In the genomic region with DNA sequence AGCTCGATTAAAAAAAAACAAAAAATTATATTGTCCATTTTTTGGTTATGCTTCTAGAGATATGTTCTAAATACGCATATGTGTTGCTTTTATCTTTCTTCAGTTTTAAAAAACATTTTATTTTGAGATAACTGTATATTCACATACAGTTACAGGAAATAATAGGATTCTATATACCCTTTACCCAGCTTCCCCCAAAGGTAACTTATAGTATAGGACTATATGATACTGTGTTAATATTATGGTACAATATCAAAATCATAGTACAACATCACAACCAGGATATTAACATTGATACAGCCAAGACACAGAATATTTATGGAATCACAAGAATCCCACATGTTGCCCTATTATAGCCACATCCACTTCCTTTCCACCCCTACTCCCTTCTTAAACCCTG, we compare ENCODE assay signal across 16 cellular contexts. TPM values are rescaled to one million over a fixed set of nuclear protein-coding genes. Genes with fewer than 3 reads are reported as not detected.
DNase-seq lines count a peak whose midpoint lies in the region; ATAC-seq and TF ChIP-seq lines count a peak whose summit lies in the region.
"Had no signal": no experiment of that assay in that cellular context is flagged by ENCODE, and none has a peak within 500 bp of the region (broad histone marks: within the 10 kb centered on the region; RNA-seq: fewer than 3 reads in every experiment).

No MANE protein-coding gene starts in this region.

- DNase-seq in EH (ENCODE audit: low read depth): peak; percentile 32
- no peak for DNase-seq in mesendoderm
- DNase-seq in foreskin keratinocyte: no peak
- no peak for DNase-seq in NCI-H2081 (lab: John Stamatoyannopoulos, UW)
- DNase-seq: AML-193; Caco-2; Calu3; CD4-positive, alpha-beta T cell; CD8-positive, alpha-beta T cell; DMS79 treated with DMSO at 0.1 percent for 48 hours; GF-D8 had no signal

- POLR2A ChIA-PET in HEK293 (lab: Yijun Ruan, JAX): no interaction called here

- H4K5ac ChIP-seq in mesendoderm (ENCODE audit: low read length): no peak overlapping the region

- CTCF ChIA-PET in HEK293 (lab: Yijun Ruan, JAX): no interaction called here

- H3K9ac ChIP-seq in mesendoderm (ENCODE audit: low read length): no peak overlapping the region
- H3K9ac ChIP-seq: BLaER1 treated with 17β-estradiol and CSF1 and Interleukin-3, amounts not matched to agents 10 nM and 100 nM had no signal

- H2BK5ac ChIP-seq in mesendoderm (ENCODE audit: low read length): no peak overlapping the region

- no peak overlapping the region for H3K27ac ChIP-seq in HEK293 (ENCODE audit: extremely low read depth, low read depth, low read length)
- no peak overlapping the region for H3K27ac ChIP-seq in mesendoderm (ENCODE audit: low read depth, low read length)
- H3K27ac ChIP-seq in foreskin keratinocyte: no peak overlapping the region
- H3K27ac ChIP-seq: 22Rv1; A549; BLaER1 treated with 17β-estradiol and CSF1 and Interleukin-3, amounts not matched to agents 10 nM and 100 nM; C4-2B had no signal

- no peaks in the 10 kb centered on the region for H3K79me2 ChIP-seq in mesendoderm (ENCODE audit: control insufficient read depth, insufficient read depth, low read length)

- H3K27me3 ChIP-seq in mesendoderm (ENCODE audit: insufficient read depth, low read length, poor library complexity): no peaks in the 10 kb centered on the region
- peaks cover 6% of the 10 kb centered on the region for H3K27me3 ChIP-seq in foreskin keratinocyte
- H3K27me3 ChIP-seq: BLaER1 treated with 17β-estradiol and CSF1 and Interleukin-3, amounts not matched to agents 10 nM and 100 nM had no signal

- no peak overlapping the region for H3K18ac ChIP-seq in mesendoderm (ENCODE audit: low read length)

- WGBS in mesendoderm (ENCODE audit: extremely low coverage, insufficient coverage, low lambda C conversion rate): no CpG with 5 or more reads among the region's 2 CpGs

- H3K36me3 ChIP-seq in HEK293 (ENCODE audit: control insufficient read depth in 2 of 2, insufficient read depth in 1 of 2, low read length in 2 of 2): no peaks in the 10 kb centered on the region
- no peaks in the 10 kb centered on the region for H3K36me3 ChIP-seq in mesendoderm (ENCODE audit: control insufficient read depth, insufficient read depth, low read length)
- H3K36me3 ChIP-seq: BLaER1 treated with 17β-estradiol and CSF1 and Interleukin-3, amounts not matched to agents 10 nM and 100 nM had no signal

- H3K9me3 ChIP-seq in HEK293 (ENCODE audit: control insufficient read depth, insufficient read depth, low read depth, low read length): no peaks in the 10 kb centered on the region
- H3K9me3 ChIP-seq: A549, Caco-2 had no signal

- H3K56ac ChIP-seq in mesendoderm (ENCODE audit: low read length): no peak overlapping the region

- ATAC-seq in foreskin keratinocyte: no peak
- ATAC-seq: A549; CD8-positive, alpha-beta T cell had no signal

- H4K8ac ChIP-seq in mesendoderm (ENCODE audit: low read depth, low read length): peak overlapping the region; percentile 56

- H2BK15ac ChIP-seq in mesendoderm (replicated peaks; ENCODE audit: low read depth): no peak overlapping the region

- no peak overlapping the region for H3K23ac ChIP-seq in mesendoderm (ENCODE audit: low read length)

- TF ChIP-seq CTCF in HEK293 (tag by site-specific recombination; IDR thresholded peaks at IDR 0.05) (no peak), foreskin keratinocyte (conservative IDR thresholded peaks at IDR 0.05) (no peak)

- H3K79me1 ChIP-seq in mesendoderm (ENCODE audit: low read length): no peaks in the 10 kb centered on the region

- H3K4me1 ChIP-seq in HEK293 (ENCODE audit: control insufficient read depth, insufficient read depth, low read length) (no peaks in the 10 kb centered on the region), mesendoderm (ENCODE audit: control insufficient read depth, low read depth, low read length) (peaks cover 2% of the 10 kb centered on the region), foreskin keratinocyte (no peaks in the 10 kb centered on the region)
- H3K4me1 ChIP-seq: A549 had no signal

- H2BK120ac ChIP-seq in mesendoderm (ENCODE audit: low read depth, low read length): no peak overlapping the region

- H3K4me2 ChIP-seq in mesendoderm (ENCODE audit: low read length): no peak overlapping the region
- H3K4me2 ChIP-seq: A549; BLaER1 treated with 17β-estradiol and CSF1 and Interleukin-3, amounts not matched to agents 10 nM and 100 nM had no signal

- H3K4me3 ChIP-seq in HEK293 (ENCODE audit: low read depth, low read length) (no peak overlapping the region), mesendoderm (ENCODE audit: low read length) (no peak overlapping the region)
- H3K4me3 ChIP-seq: A549; BLaER1 treated with 17β-estradiol and CSF1 and Interleukin-3, amounts not matched to agents 10 nM and 100 nM had no signal

- H3K4ac ChIP-seq in mesendoderm (ENCODE audit: low read depth, low read length): no peak overlapping the region

- H2AK5ac ChIP-seq in mesendoderm (ENCODE audit: low read length): no peak overlapping the region

TF ChIP-seq in HEK293, 187 proteins besides CTCF, POLR2A, EP300 and RAD21:
- no peak for TF ChIP-seq ZNF350 (tag by site-specific recombination; IDR thresholded peaks at IDR 0.05)
- peak; percentile 91 for TF ChIP-seq ZNF529 (tag by site-specific recombination; IDR thresholded peaks at IDR 0.05; ENCODE audit: insufficient replicate concordance)
TF ChIP-seq in HEK293: peak in this region for 1.

RNA-seq across cellular contexts. Expression of gene MACIR, which starts 9.5 kb away (rescaled TPM):
- polyA plus RNA-seq in mesendoderm (2013, experiment 1 of 2): 10.5 TPM
- 11.5 TPM for polyA plus RNA-seq in mesendoderm (2013, experiment 2 of 2)
- 11.3 and 11.4 TPM in 2 replicates for total RNA-seq in foreskin keratinocyte
- polyA plus RNA-seq in foreskin keratinocyte: 5.4 and 6.3 TPM in 2 replicates
